In genomic region chr1:3568815-3569435, GRCh38 we compare ENCODE assay signal across 31 cellular contexts. TPM values are rescaled to one million over a fixed set of nuclear protein-coding genes. Genes with fewer than 3 reads are reported as not detected.
"Had no signal": no experiment of that assay in that cellular context is flagged by ENCODE, and none has a peak within 500 bp of the region (broad histone marks: within the 10 kb centered on the region; RNA-seq: fewer than 3 reads in every experiment).

No MANE protein-coding gene starts in this region.

- DNase-seq: activated CD4-positive, alpha-beta memory T cell treated with anti-CD3 and anti-CD28 coated beads, Interleukin-2, amount 10 ng/mL, durations not matched to agents 7 days and 5 days; activated CD4-positive, alpha-beta T cell treated with anti-CD3 and anti-CD28 coated beads for 1 hour; activated CD4-positive, alpha-beta T cell treated with anti-CD3 and anti-CD28 coated beads for 48 hours; activated CD4-positive, CD25-positive, alpha-beta regulatory T cell; activated CD8-positive, alpha-beta memory T cell treated with anti-CD3 and anti-CD28 coated beads for 24 hours; activated CD8-positive, alpha-beta memory T cell treated with anti-CD3 and anti-CD28 coated beads, Interleukin-2, amount 10 ng/mL, durations not matched to agents 7 days and 5 days; activated CD8-positive, alpha-beta memory T cell treated with anti-CD3 and anti-CD28 coated beads, Interleukin-2, amount 50 U/mL, for 48 hours; activated effector memory CD4-positive, alpha-beta T cell treated with Interleukin-2 at 50 U/mL for 16 hours; activated naive CD4-positive, alpha-beta T cell treated with anti-CD3 and anti-CD28 coated beads, Interleukin-2, amount 10 ng/mL, durations not matched to agents 7 days and 5 days; activated naive CD8-positive, alpha-beta T cell treated with anti-CD3 and anti-CD28 coated beads, Interleukin-2, amount 50 U/mL, for 24 hours; activated T-cell treated with anti-CD3 and anti-CD28 coated beads, Interleukin-2, amount 50 U/mL, for 48 hours; Karpas-422; KBM-7; NCI-H1048; NCI-H1105 treated with DMSO at 0.1 percent for 48 hours; NCI-H1436; NCI-H1694; NCI-H1930; NCI-H2081 treated with DMSO at 0.1 percent for 48 hours; NCI-H345; NCI-H524 treated with DMSO at 0.1 percent for 48 hours; PC-3; Peyer's patch; RPMI8226; SJCRH30; T1000; WERI-Rb-1 had no signal

- H3K9me3 ChIP-seq: Peyer's patch, SJCRH30 had no signal

- H3K27ac ChIP-seq: Peyer's patch, SJCRH30, SK-N-MC, WERI-Rb-1 had no signal

- H3K36me3 ChIP-seq: Peyer's patch, SJCRH30, WERI-Rb-1 had no signal

- H3K4me1 Mint-ChIP-seq: activated CD4-positive, alpha-beta memory T cell treated with anti-CD3 and anti-CD28 coated beads, Interleukin-2, amount 10 ng/mL, durations not matched to agents 7 days and 5 days; activated CD8-positive, alpha-beta memory T cell treated with anti-CD3 and anti-CD28 coated beads, Interleukin-2, amount 10 ng/mL, durations not matched to agents 7 days and 5 days; activated naive CD4-positive, alpha-beta T cell treated with anti-CD3 and anti-CD28 coated beads, Interleukin-2, amount 10 ng/mL, durations not matched to agents 7 days and 5 days; activated naive CD8-positive, alpha-beta T cell treated with anti-CD3 and anti-CD28 coated beads, Interleukin-2, amount 50 U/mL, for 24 hours had no signal

- H3K4me3 Mint-ChIP-seq: activated CD4-positive, alpha-beta memory T cell treated with anti-CD3 and anti-CD28 coated beads, Interleukin-2, amount 10 ng/mL, durations not matched to agents 7 days and 5 days; activated CD8-positive, alpha-beta memory T cell treated with anti-CD3 and anti-CD28 coated beads, Interleukin-2, amount 10 ng/mL, durations not matched to agents 7 days and 5 days; activated naive CD4-positive, alpha-beta T cell treated with anti-CD3 and anti-CD28 coated beads, Interleukin-2, amount 10 ng/mL, durations not matched to agents 7 days and 5 days; activated naive CD8-positive, alpha-beta T cell; activated naive CD8-positive, alpha-beta T cell treated with anti-CD3 and anti-CD28 coated beads, Interleukin-2, amount 50 U/mL, for 24 hours; brain had no signal

- FAIRE-seq: bronchial epithelial cell had no signal

- H3K4me3 ChIP-seq: Peyer's patch, SJCRH30, SK-N-MC had no signal

- H3K9me3 Mint-ChIP-seq: activated CD4-positive, alpha-beta memory T cell treated with anti-CD3 and anti-CD28 coated beads, Interleukin-2, amount 10 ng/mL, durations not matched to agents 7 days and 5 days; activated naive CD4-positive, alpha-beta T cell treated with anti-CD3 and anti-CD28 coated beads, Interleukin-2, amount 10 ng/mL, durations not matched to agents 7 days and 5 days; activated naive CD8-positive, alpha-beta T cell treated with anti-CD3 and anti-CD28 coated beads, Interleukin-2, amount 50 U/mL, for 24 hours; brain had no signal

- H3K27me3 ChIP-seq: Peyer's patch had no signal

- H3K27me3 Mint-ChIP-seq: activated CD4-positive, alpha-beta memory T cell treated with anti-CD3 and anti-CD28 coated beads, Interleukin-2, amount 10 ng/mL, durations not matched to agents 7 days and 5 days; activated CD8-positive, alpha-beta memory T cell treated with anti-CD3 and anti-CD28 coated beads, Interleukin-2, amount 10 ng/mL, durations not matched to agents 7 days and 5 days; activated naive CD4-positive, alpha-beta T cell treated with anti-CD3 and anti-CD28 coated beads, Interleukin-2, amount 10 ng/mL, durations not matched to agents 7 days and 5 days; activated naive CD8-positive, alpha-beta T cell; activated naive CD8-positive, alpha-beta T cell treated with anti-CD3 and anti-CD28 coated beads, Interleukin-2, amount 50 U/mL, for 24 hours; brain had no signal

- H3K27ac Mint-ChIP-seq: activated CD4-positive, alpha-beta memory T cell treated with anti-CD3 and anti-CD28 coated beads, Interleukin-2, amount 10 ng/mL, durations not matched to agents 7 days and 5 days; activated CD8-positive, alpha-beta memory T cell treated with anti-CD3 and anti-CD28 coated beads, Interleukin-2, amount 10 ng/mL, durations not matched to agents 7 days and 5 days; activated naive CD4-positive, alpha-beta T cell treated with anti-CD3 and anti-CD28 coated beads, Interleukin-2, amount 10 ng/mL, durations not matched to agents 7 days and 5 days; activated naive CD8-positive, alpha-beta T cell; activated naive CD8-positive, alpha-beta T cell treated with anti-CD3 and anti-CD28 coated beads, Interleukin-2, amount 50 U/mL, for 24 hours had no signal

- H3K4me1 ChIP-seq: Peyer's patch, SJCRH30 had no signal

- ATAC-seq: activated CD8-positive, alpha-beta memory T cell treated with anti-CD3 and anti-CD28 coated beads, Interleukin-2, amount 10 ng/mL, durations not matched to agents 7 days and 5 days; activated naive CD8-positive, alpha-beta T cell treated with anti-CD3 and anti-CD28 coated beads, Interleukin-2, amount 50 U/mL, for 24 hours; PC-3 had no signal

RNA-seq across cellular contexts. Expression of gene MEGF6, which starts 42.4 kb away (rescaled TPM):
- total RNA-seq: SJCRH30 had no signal
